Comparison of ENCODE assay signal across 8 cellular contexts in genomic region chr7:129144095-129144833, GRCh38. TPM values are rescaled to one million over a fixed set of nuclear protein-coding genes. Genes with fewer than 3 reads are reported as not detected.
DNase-seq lines count a peak whose midpoint lies in the region; ATAC-seq and TF ChIP-seq lines count a peak whose summit lies in the region.

Gene TSPAN33 (plus strand): TSS chr7:129144707. CDS start chr7:129144981, 274 bp downstream.

- DNase-seq in C1 segment of cervical spinal cord (lab: John Stamatoyannopoulos, UW) (peak in 13 of 14 donors; percentile 43 to 91 (median 73)), NCI-H82 treated with DMSO at 0.1 percent for 48 hours (lab: John Stamatoyannopoulos, UW; ENCODE audit: unreplicated experiment) (peak; percentile 36), activated T-cell treated with anti-CD3 and anti-CD28 coated beads for 1 hour (ENCODE audit: low read depth) (peak; percentile 54), epithelial cell of proximal tubule (ENCODE audit: low read depth) (no peak), mucosa of gallbladder (ENCODE audit: low spot score) (peak; percentile 79)
- DNase-seq in stimulated activated CD8-positive, alpha-beta memory T cell treated with anti-CD3 and anti-CD28 coated beads, Interleukin-4, amount 100 ng/mL, for 1 hour (ENCODE audit: low read depth in 2 of 2, low spot score in 1 of 2) = peak; percentile 21 to 41

- ATAC-seq in GM19351 (IDR thresholded peaks at IDR 0.05; ENCODE audit: unreplicated experiment) (peak; percentile 67), HG03457 (IDR thresholded peaks at IDR 0.05; ENCODE audit: unreplicated experiment) (peak; percentile 53)

- no peak for TF ChIP-seq CTCF in epithelial cell of proximal tubule (conservative IDR thresholded peaks at IDR 0.05; ENCODE audit: low read depth, low read length)

- H3K4me3 ChIP-seq in epithelial cell of proximal tubule (ENCODE audit: low read depth, low read length) = peak within 1 kb of the TSS; percentile 79

RNA-seq across cellular contexts. Expression of gene TSPAN33, which starts in this region (rescaled TPM):
- total RNA-seq in epithelial cell of proximal tubule = 3.9 and 14.3 TPM in 2 replicates
- 16.2 TPM for total RNA-seq in mucosa of gallbladder
